1 cellular context compared by ENCODE assay signal in the genomic region with DNA sequence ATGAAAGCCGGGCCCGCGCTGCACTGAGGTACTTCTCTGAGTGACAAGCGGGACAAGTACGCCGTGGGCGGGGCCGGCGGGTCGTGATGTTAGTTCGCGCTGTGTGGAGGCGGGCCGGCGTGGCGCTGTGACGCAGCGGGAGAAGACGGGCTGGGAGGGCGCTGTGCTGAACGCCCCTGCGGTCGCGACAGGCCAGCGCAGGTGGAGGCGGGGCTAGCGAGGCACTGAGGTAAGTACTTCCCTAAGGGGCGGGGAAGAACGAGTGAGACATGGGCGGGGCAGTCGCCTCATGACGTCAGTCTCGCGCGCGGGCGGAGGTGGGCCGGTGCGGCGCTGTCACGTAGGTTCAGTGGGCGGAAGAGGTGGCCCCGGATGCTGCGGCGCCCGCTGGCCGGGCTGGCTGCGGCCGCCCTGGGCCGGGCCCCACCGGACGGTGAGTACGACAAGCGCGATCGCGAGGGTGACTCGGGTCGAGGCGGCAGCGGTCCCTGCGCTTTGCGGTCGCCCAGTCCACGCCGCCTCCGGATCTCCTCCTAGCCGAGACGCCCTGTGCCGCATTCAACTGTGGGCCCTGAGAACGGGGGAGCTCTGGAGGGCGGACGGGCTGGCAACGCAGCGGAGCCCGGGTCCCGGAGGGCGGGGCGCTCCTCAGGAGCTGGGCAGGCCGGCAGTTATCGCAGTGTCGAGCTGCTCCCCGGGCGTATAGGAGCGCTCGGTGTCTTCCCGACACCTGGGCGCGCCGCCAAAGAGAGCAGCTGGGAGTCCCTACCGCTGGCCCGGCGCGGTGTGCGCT.
TF ChIP-seq lines count a peak whose summit lies in the region.

A gene with protein sequence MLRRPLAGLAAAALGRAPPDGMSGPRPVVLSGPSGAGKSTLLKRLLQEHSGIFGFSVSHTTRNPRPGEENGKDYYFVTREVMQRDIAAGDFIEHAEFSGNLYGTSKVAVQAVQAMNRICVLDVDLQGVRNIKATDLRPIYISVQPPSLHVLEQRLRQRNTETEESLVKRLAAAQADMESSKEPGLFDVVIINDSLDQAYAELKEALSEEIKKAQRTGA (plus strand): TSS at position 349 of the 793 bp plus-strand sequence. CDS start 24 bp downstream, at position 373.

TF ChIP-seq in SK-N-SH, 30 proteins besides CTCF, POLR2A, EP300 and RAD21 (continued from another document):
- TF ChIP-seq USF2 (IDR thresholded peaks at IDR 0.05; ENCODE audit: borderline replicate concordance, low read depth, low read length) (no peak), MXI1 (IDR thresholded peaks at IDR 0.05; ENCODE audit: low read depth, low read length) (no peak; the same call in 1 of the 2 replicates), MEF2A (IDR thresholded peaks at IDR 0.05; ENCODE audit: borderline replicate concordance, low read depth) (no peak), IRF3 (IDR thresholded peaks at IDR 0.05; ENCODE audit: low read depth, low read length) (0 out of 2 replicates have a peak, but pooled peaks have one; percentile 23), POLR2AphosphoS5 (IDR thresholded peaks at IDR 0.05; ENCODE audit: low read depth, low read length) (peak; percentile 64), SIN3A (IDR thresholded peaks at IDR 0.05; ENCODE audit: borderline replicate concordance, low read depth, low read length) (peak; percentile 88; the same call in 1 of the 2 replicates), RFX5 (IDR thresholded peaks at IDR 0.05; ENCODE audit: low read length) (peak; percentile 85), FOSL2 (IDR thresholded peaks at IDR 0.05; ENCODE audit: borderline replicate concordance, low read depth) (no peak)
- TF ChIP-seq, protein P1, sequence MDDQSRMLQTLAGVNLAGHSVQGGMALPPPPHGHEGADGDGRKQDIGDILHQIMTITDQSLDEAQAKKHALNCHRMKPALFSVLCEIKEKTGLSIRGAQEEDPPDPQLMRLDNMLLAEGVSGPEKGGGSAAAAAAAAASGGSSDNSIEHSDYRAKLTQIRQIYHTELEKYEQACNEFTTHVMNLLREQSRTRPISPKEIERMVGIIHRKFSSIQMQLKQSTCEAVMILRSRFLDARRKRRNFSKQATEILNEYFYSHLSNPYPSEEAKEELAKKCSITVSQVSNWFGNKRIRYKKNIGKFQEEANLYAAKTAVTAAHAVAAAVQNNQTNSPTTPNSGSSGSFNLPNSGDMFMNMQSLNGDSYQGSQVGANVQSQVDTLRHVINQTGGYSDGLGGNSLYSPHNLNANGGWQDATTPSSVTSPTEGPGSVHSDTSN (IDR thresholded peaks at IDR 0.05), result peak; percentile 95
